ENCODE assay signal across 2 cellular contexts in genomic region chr11:62540804-62541671, GRCh38.
A peak's percentile ranks its signal among the peaks of the same experiment; 100 is the strongest.
TF ChIP-seq lines count a peak whose summit lies in the region.

No MANE protein-coding gene starts in this region.

TF ChIP-seq in liver, 16 proteins besides CTCF, POLR2A, EP300 and RAD21:
- TF ChIP-seq NR2F2 (IDR thresholded peaks at IDR 0.05) = peak; percentile 90
- no peak for TF ChIP-seq FOXA1 (IDR thresholded peaks at IDR 0.05)

TF ChIP-seq in HepG2, 621 proteins besides CTCF, POLR2A, EP300 and RAD21:
- no peak for TF ChIP-seq KDM5B (CRISPR knock-in tag; IDR thresholded peaks at IDR 0.05; ENCODE audit: borderline replicate concordance)
- no peak for TF ChIP-seq ZNF207 (IDR thresholded peaks at IDR 0.05; ENCODE audit: borderline replicate concordance)
- TF ChIP-seq ZNF205 (CRISPR knock-in tag; IDR thresholded peaks at IDR 0.05) = no peak
- no peak for TF ChIP-seq REL (CRISPR knock-in tag; conservative IDR thresholded peaks at IDR 0.05)
- no peak for TF ChIP-seq HNRNPK (IDR thresholded peaks at IDR 0.05; ENCODE audit: low read depth, low read length, poor library complexity, severe bottlenecking)
- TF ChIP-seq MEF2D (CRISPR knock-in tag; IDR thresholded peaks at IDR 0.05) = no peak
